In the genomic region with DNA sequence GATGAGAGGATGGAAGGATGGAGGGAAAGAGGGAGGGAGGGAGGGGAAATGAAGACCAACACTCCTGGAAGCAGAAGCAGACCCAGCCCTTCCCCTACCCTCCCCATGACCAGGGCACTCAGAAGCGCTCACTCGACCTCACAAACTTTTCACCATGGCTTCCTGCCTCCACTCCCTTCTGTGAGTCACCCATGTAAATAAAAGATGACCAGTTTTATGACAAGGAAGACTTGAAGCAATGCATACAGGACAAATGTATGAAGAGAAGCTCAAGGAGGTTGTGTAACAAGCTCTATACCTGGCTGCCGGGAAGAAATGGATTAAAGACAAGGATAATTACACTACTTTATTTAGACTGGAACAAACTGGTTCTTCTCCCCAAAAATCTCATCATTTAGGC, we compare ENCODE assay signal across 1 cellular context.
TF ChIP-seq lines count a peak whose summit lies in the region.

No MANE protein-coding gene starts in this region.

TF ChIP-seq in GM23338, 12 proteins besides CTCF, POLR2A, EP300 and RAD21 (continued from another document):
- no peak for TF ChIP-seq EZH2 (IDR thresholded peaks at IDR 0.05; ENCODE audit: low read depth, unreplicated experiment)
- TF ChIP-seq, protein P1, sequence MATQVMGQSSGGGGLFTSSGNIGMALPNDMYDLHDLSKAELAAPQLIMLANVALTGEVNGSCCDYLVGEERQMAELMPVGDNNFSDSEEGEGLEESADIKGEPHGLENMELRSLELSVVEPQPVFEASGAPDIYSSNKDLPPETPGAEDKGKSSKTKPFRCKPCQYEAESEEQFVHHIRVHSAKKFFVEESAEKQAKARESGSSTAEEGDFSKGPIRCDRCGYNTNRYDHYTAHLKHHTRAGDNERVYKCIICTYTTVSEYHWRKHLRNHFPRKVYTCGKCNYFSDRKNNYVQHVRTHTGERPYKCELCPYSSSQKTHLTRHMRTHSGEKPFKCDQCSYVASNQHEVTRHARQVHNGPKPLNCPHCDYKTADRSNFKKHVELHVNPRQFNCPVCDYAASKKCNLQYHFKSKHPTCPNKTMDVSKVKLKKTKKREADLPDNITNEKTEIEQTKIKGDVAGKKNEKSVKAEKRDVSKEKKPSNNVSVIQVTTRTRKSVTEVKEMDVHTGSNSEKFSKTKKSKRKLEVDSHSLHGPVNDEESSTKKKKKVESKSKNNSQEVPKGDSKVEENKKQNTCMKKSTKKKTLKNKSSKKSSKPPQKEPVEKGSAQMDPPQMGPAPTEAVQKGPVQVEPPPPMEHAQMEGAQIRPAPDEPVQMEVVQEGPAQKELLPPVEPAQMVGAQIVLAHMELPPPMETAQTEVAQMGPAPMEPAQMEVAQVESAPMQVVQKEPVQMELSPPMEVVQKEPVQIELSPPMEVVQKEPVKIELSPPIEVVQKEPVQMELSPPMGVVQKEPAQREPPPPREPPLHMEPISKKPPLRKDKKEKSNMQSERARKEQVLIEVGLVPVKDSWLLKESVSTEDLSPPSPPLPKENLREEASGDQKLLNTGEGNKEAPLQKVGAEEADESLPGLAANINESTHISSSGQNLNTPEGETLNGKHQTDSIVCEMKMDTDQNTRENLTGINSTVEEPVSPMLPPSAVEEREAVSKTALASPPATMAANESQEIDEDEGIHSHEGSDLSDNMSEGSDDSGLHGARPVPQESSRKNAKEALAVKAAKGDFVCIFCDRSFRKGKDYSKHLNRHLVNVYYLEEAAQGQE (IDR thresholded peaks at IDR 0.05; ENCODE audit: unreplicated experiment) = no peak
- TF ChIP-seq NANOG (IDR thresholded peaks at IDR 0.05; ENCODE audit: borderline replicate concordance) = no peak
